12 cellular contexts compared by ENCODE assay signal in genomic region chr1:104592926-104593325, GRCh38.
DNase-seq lines count a peak whose midpoint lies in the region; ATAC-seq and TF ChIP-seq lines count a peak whose summit lies in the region.
"Had no signal": no experiment of that assay in that cellular context is flagged by ENCODE, and none has a peak within 500 bp of the region (broad histone marks: within the 10 kb centered on the region; RNA-seq: fewer than 3 reads in every experiment).

No MANE protein-coding gene starts in this region.

- H3K36me3 Mint-ChIP-seq in type B pancreatic cell = no peaks in the 10 kb centered on the region
- H3K36me3 Mint-ChIP-seq: brain; CD8-positive, alpha-beta memory T cell had no signal

- peak; percentile 43 for ATAC-seq in HG02885 (IDR thresholded peaks at IDR 0.05; ENCODE audit: poor library complexity, unreplicated experiment)
- ATAC-seq in GM18517 (IDR thresholded peaks at IDR 0.05; ENCODE audit: unreplicated experiment) = no peak

- H3K9me3 Mint-ChIP-seq in type B pancreatic cell = no peaks in the 10 kb centered on the region

- peak; percentile 8 for DNase-seq in SIG-M5 treated with dmso at 0.1 percent for 504 hours (lab: John Stamatoyannopoulos, UW; ENCODE audit: unreplicated experiment)
- no peak for DNase-seq in SIG-M5 (lab: John Stamatoyannopoulos, UW)
- DNase-seq in NOMO-1 (lab: John Stamatoyannopoulos, UW; ENCODE audit: unreplicated experiment in 2 of 2) = peak; percentile 20 to 40
- DNase-seq in type B pancreatic cell (ENCODE audit: extremely low spot score, unreplicated experiment) = no peak
- DNase-seq in activated T-cell treated with anti-CD3 and anti-CD28 coated beads, Interleukin-2, amount 50 U/mL, for 1 hour = no peak
- DNase-seq in islet precursor cell = no peak
- DNase-seq: activated naive CD4-positive, alpha-beta T cell treated with Interleukin-2 at 50 U/mL for 16 hours; CD8-positive, alpha-beta memory T cell; testis had no signal

- no peaks in the 10 kb centered on the region for H3K27me3 Mint-ChIP-seq in type B pancreatic cell
- H3K27me3 Mint-ChIP-seq: brain; CD8-positive, alpha-beta memory T cell had no signal

- no peak for TF ChIP-seq CTCF in type B pancreatic cell (conservative IDR thresholded peaks at IDR 0.05)

- H3K27ac Mint-ChIP-seq in type B pancreatic cell = no peak overlapping the region
- H3K27ac Mint-ChIP-seq: brain; CD8-positive, alpha-beta memory T cell had no signal

- H3K4me1 Mint-ChIP-seq in type B pancreatic cell (ENCODE audit: unreplicated experiment) = no peaks in the 10 kb centered on the region
- H3K4me1 Mint-ChIP-seq: brain; CD8-positive, alpha-beta memory T cell had no signal

- H3K4me3 Mint-ChIP-seq in type B pancreatic cell = no peak overlapping the region
- H3K4me3 Mint-ChIP-seq: brain; CD8-positive, alpha-beta memory T cell had no signal

Comparison
In these comparisons a context has a peak if more than half of its experiments do, and no peak if none do; other contexts are left out.
1. DNase-seq: peak in SIG-M5 treated with dmso at 0.1 percent for 504 hours (single experiment) and NOMO-1 (2 of 2); none in SIG-M5 (single experiment), type B pancreatic cell (single experiment), activated T-cell treated with anti-CD3 and anti-CD28 coated beads, Interleukin-2, amount 50 U/mL, for 1 hour (single experiment) and islet precursor cell (single experiment).